Comparison of ENCODE assay signal across 19 cellular contexts in genomic region chr17:50685691-50686493, GRCh38. TPM values are rescaled to one million over a fixed set of nuclear protein-coding genes. Genes with fewer than 3 reads are reported as not detected.
DNase-seq lines count a peak whose midpoint lies in the region; ATAC-seq, FAIRE-seq and TF ChIP-seq lines count a peak whose summit lies in the region.
"Had no signal": no experiment of that assay in that cellular context is flagged by ENCODE, and none has a peak within 500 bp of the region (broad histone marks: within the 10 kb centered on the region; RNA-seq: fewer than 3 reads in every experiment).

No MANE protein-coding gene starts in this region.

- no peak for FAIRE-seq in astrocyte (lab: Jason Lieb, UNC)

- no peak for TF ChIP-seq POLR2A in right lobe of liver (IDR thresholded peaks at IDR 0.05)

- H3K4me3 Mint-ChIP-seq in astrocyte (ENCODE audit: unreplicated experiment), result no peak overlapping the region
- H3K4me3 Mint-ChIP-seq: CD4-positive, CD25-positive, alpha-beta regulatory T cell; stimulated activated effector memory CD8-positive, alpha-beta T cell treated with anti-CD3 and anti-CD28 coated beads, Interleukin-12 subunit alpha, Interleukin-12 subunit beta, amount 100 ng/mL, for 72 hours had no signal

- no peaks in the 10 kb centered on the region for H4K20me1 ChIP-seq in astrocyte (ENCODE audit: insufficient read depth, low read length)

- H3K79me2 ChIP-seq in astrocyte (ENCODE audit: insufficient read depth, low read length), result no peaks in the 10 kb centered on the region

- no peaks in the 10 kb centered on the region for H3K27me3 ChIP-seq in astrocyte (ENCODE audit: insufficient read depth, low read length)
- no peaks in the 10 kb centered on the region for H3K27me3 ChIP-seq in right lobe of liver
- no peaks in the 10 kb centered on the region for H3K27me3 ChIP-seq in stomach smooth muscle (ENCODE audit: control insufficient read depth in 1 of 2, insufficient read depth in 2 of 2, low read length in 2 of 2)
- H3K27me3 ChIP-seq: gastrocnemius medialis had no signal

- CTCF ChIA-PET in HEK293 (lab: Yijun Ruan, JAX), result interaction anchor here (0.6 to 5.0 kb wide), 14 partner anchors 9 to 207 kb away, joined by 3 to 32 read pairs (median 4); partner anchors contain the start of gene SPATA20

- peak overlapping the region; percentile 71 for H3K4me2 ChIP-seq in astrocyte (ENCODE audit: low read length)

- H3K9ac ChIP-seq in astrocyte (ENCODE audit: low read length) (no peak overlapping the region), stomach smooth muscle (ENCODE audit: low read length in 2 of 2) (peak overlapping the region; percentile 21 to 56)

- H3K36me3 ChIP-seq in HEK293 (ENCODE audit: control insufficient read depth in 2 of 2, insufficient read depth in 1 of 2, low read length in 2 of 2) (no peaks in the 10 kb centered on the region), astrocyte (ENCODE audit: insufficient read depth, low read length) (no peaks in the 10 kb centered on the region), right lobe of liver (peaks cover 0 to 4% (median 0%) of the 10 kb centered on the region in 4 donors), stomach smooth muscle (ENCODE audit: control insufficient read depth in 2 of 2, insufficient read depth in 2 of 2, low read length in 2 of 2) (no peaks in the 10 kb centered on the region)
- H3K36me3 ChIP-seq: gastrocnemius medialis had no signal

- peak overlapping the region; percentile 24 for H2AFZ ChIP-seq in astrocyte (ENCODE audit: low read depth, low read length)

- TF ChIP-seq CTCF in HEK293 (tag by site-specific recombination; IDR thresholded peaks at IDR 0.05), result no peak
- no peak for TF ChIP-seq CTCF in astrocyte (IDR thresholded peaks at IDR 0.05; ENCODE audit: insufficient read depth, low read depth, low read length)
- TF ChIP-seq CTCF in right lobe of liver (IDR thresholded peaks at IDR 0.05), result no peak

- POLR2A ChIA-PET in HEK293 (lab: Yijun Ruan, JAX), result interaction anchor here (1.1 to 1.3 kb wide), 3 partner anchors 19 to 144 kb away, joined by 3 read pairs; partner anchors contain the start of gene LUC7L3

- no peak overlapping the region for H3K27ac ChIP-seq in HEK293 (ENCODE audit: extremely low read depth, low read depth, low read length)
- peak overlapping the region; percentile 5 for H3K27ac ChIP-seq in astrocyte (ENCODE audit: low read depth, low read length)
- H3K27ac ChIP-seq in right lobe of liver, result peak overlapping the region; percentile 49 to 70 (median 61)
- peak overlapping the region; percentile 94 for H3K27ac ChIP-seq in stomach smooth muscle (ENCODE audit: low read length)

- intact Hi-C loops in right lobe of liver (cut with DNase I), result no loop called here

- no peak overlapping the region for H3K4me3 ChIP-seq in HEK293 (ENCODE audit: low read depth, low read length)
- H3K4me3 ChIP-seq in astrocyte (ENCODE audit: insufficient read depth, low read depth, low read length), result no peak overlapping the region
- H3K4me3 ChIP-seq in right lobe of liver, result no peak overlapping the region
- H3K4me3 ChIP-seq in stomach smooth muscle (ENCODE audit: low read length in 2 of 2), result peak overlapping the region; percentile 11 to 49
- H3K4me3 ChIP-seq: gastrocnemius medialis had no signal

- no peaks in the 10 kb centered on the region for H3K9me3 Mint-ChIP-seq in astrocyte (ENCODE audit: unreplicated experiment)
- H3K9me3 Mint-ChIP-seq: CD4-positive, CD25-positive, alpha-beta regulatory T cell; stimulated activated effector memory CD8-positive, alpha-beta T cell treated with anti-CD3 and anti-CD28 coated beads, Interleukin-12 subunit alpha, Interleukin-12 subunit beta, amount 100 ng/mL, for 72 hours had no signal

- WGBS in right lobe of liver (ENCODE audit: insufficient coverage, low coverage, low lambda C conversion rate, missing lambda C conversion rate), result 58% methylated on average over 11 of the region's 17 CpGs

- H3K9me3 ChIP-seq in HEK293 (ENCODE audit: control insufficient read depth, insufficient read depth, low read depth, low read length) (no peaks in the 10 kb centered on the region), astrocyte (ENCODE audit: insufficient read depth, low read depth, low read length) (no peaks in the 10 kb centered on the region), right lobe of liver (no peaks in the 10 kb centered on the region), stomach smooth muscle (ENCODE audit: control insufficient read depth in 2 of 2, low read length in 2 of 2) (no peaks in the 10 kb centered on the region)
- H3K9me3 ChIP-seq: gastrocnemius medialis had no signal

- H3K27me3 Mint-ChIP-seq in astrocyte (ENCODE audit: low read depth, unreplicated experiment), result peaks cover 12% of the 10 kb centered on the region

- no peak overlapping the region for H3K27ac Mint-ChIP-seq in astrocyte (ENCODE audit: unreplicated experiment)
- H3K27ac Mint-ChIP-seq: CD4-positive, CD25-positive, alpha-beta regulatory T cell; stimulated activated effector memory CD8-positive, alpha-beta T cell treated with anti-CD3 and anti-CD28 coated beads, Interleukin-12 subunit alpha, Interleukin-12 subunit beta, amount 100 ng/mL, for 72 hours had no signal

- no peaks in the 10 kb centered on the region for H3K36me3 Mint-ChIP-seq in astrocyte (ENCODE audit: low read depth, unreplicated experiment)
- H3K36me3 Mint-ChIP-seq: CD4-positive, CD25-positive, alpha-beta regulatory T cell; stimulated activated effector memory CD8-positive, alpha-beta T cell treated with anti-CD3 and anti-CD28 coated beads, Interleukin-12 subunit alpha, Interleukin-12 subunit beta, amount 100 ng/mL, for 72 hours had no signal

- H3K4me1 ChIP-seq in HEK293 (ENCODE audit: control insufficient read depth, insufficient read depth, low read length) (peaks cover 6% of the 10 kb centered on the region; the same call in 1 of the 2 replicates), astrocyte (ENCODE audit: insufficient read depth, low read length) (peaks cover 36% of the 10 kb centered on the region), right lobe of liver (peaks cover 3 to 78% (median 43%) of the 10 kb centered on the region in 4 donors), stomach smooth muscle (ENCODE audit: control insufficient read depth, insufficient read depth, low read length) (peaks cover 58% of the 10 kb centered on the region)

- ATAC-seq in right lobe of liver (no peak), GM18867 (IDR thresholded peaks at IDR 0.05; ENCODE audit: unreplicated experiment) (no peak), GM19467 (IDR thresholded peaks at IDR 0.05; ENCODE audit: unreplicated experiment) (no peak)
- ATAC-seq: stimulated activated effector memory CD8-positive, alpha-beta T cell treated with anti-CD3 and anti-CD28 coated beads, Interleukin-12 subunit alpha, Interleukin-12 subunit beta, amount 100 ng/mL, for 72 hours had no signal

- peaks cover 27% of the 10 kb centered on the region for H3K4me1 Mint-ChIP-seq in astrocyte (ENCODE audit: low read depth, unreplicated experiment)

- DNase-seq in astrocyte (ENCODE audit: low read depth), result no peak
- DNase-seq in right lobe of liver, result peak in 1 of 3 donors; percentile 24
- DNase-seq in NCI-H226, result no peak
- DNase-seq in hypothalamus (lab: John Stamatoyannopoulos, UW), result no peak
- DNase-seq: amniotic stem cell; CD4-positive, CD25-positive, alpha-beta regulatory T cell; effector CD4-positive, alpha-beta T cell; GF-D8; KBM-7; NCI-H187; NCI-H526 treated with DMSO at 0.1 percent for 48 hours; stimulated activated CD4-positive, alpha-beta T cell treated with anti-CD3 and anti-CD28 coated beads, Interleukin-2, amount 100 ng/mL, for 24 hours had no signal

TF ChIP-seq in HEK293, 187 proteins besides CTCF, POLR2A, EP300 and RAD21 (continues in another document):
- TF ChIP-seq ATF2 (tag by site-specific recombination; IDR thresholded peaks at IDR 0.05; ENCODE audit: low read depth) (no peak), GLIS1 (tag by site-specific recombination; IDR thresholded peaks at IDR 0.05) (no peak), ZNF777 (tag by site-specific recombination; IDR thresholded peaks at IDR 0.05; ENCODE audit: borderline replicate concordance) (no peak), ZBTB44 (tag by site-specific recombination; IDR thresholded peaks at IDR 0.05) (no peak), ZNF133 (tag by site-specific recombination; IDR thresholded peaks at IDR 0.05) (no peak), ZFP69B (tag by site-specific recombination; IDR thresholded peaks at IDR 0.05) (no peak), ZNF433 (tag by site-specific recombination; IDR thresholded peaks at IDR 0.05; ENCODE audit: low read depth) (no peak), ZFHX2 (tag by site-specific recombination; conservative IDR thresholded peaks at IDR 0.05) (peak; percentile 64; the same call in 1 of the 2 replicates), ZNF366 (tag by site-specific recombination; conservative IDR thresholded peaks at IDR 0.05) (peak; percentile 66), ZNF629 (tag by site-specific recombination; IDR thresholded peaks at IDR 0.05) (no peak), WT1 (tag by site-specific recombination; IDR thresholded peaks at IDR 0.05) (no peak), ZNF521 (tag by site-specific recombination; IDR thresholded peaks at IDR 0.05) (no peak)

RNA-seq across cellular contexts. Expression of gene ANKRD40, which starts 21.8 kb away (rescaled TPM):
- total RNA-seq in astrocyte, result 37.0 and 38.3 TPM in 2 replicates
- total RNA-seq in right lobe of liver, result 10 to 100 TPM; 13.9 to 17.4 (median 15.1) TPM

RNA-seq across cellular contexts. Expression of gene LUC7L3, which starts 33.5 kb away (rescaled TPM):
- total RNA-seq in astrocyte, result 85.1 and 93.0 TPM in 2 replicates
- total RNA-seq in right lobe of liver, result 10 to 100 TPM; 15.4 to 50.5 (median 31.0) TPM

RNA-seq across cellular contexts. Expression of gene ABCC3, which starts 51.2 kb away (rescaled TPM):
- 0.41 and 0.55 TPM in 2 replicates for total RNA-seq in astrocyte
- 100 to 1,000 TPM; 146 to 286 (median 178) TPM for total RNA-seq in right lobe of liver
- total RNA-seq: SK-MEL-5 had no signal

Comparison
In these comparisons a context has a peak if more than half of its experiments do, and no peak if none do; other contexts are left out.
1. H3K4me3 ChIP-seq: peak in stomach smooth muscle (2 of 2); none in HEK293 (single experiment), astrocyte (single experiment) and right lobe of liver (0 of 3).
2. RNA of gene ABCC3, which starts 51.2 kb away (total RNA-seq): 146 to 286 TPM in right lobe of liver; 0.41 to 0.55 TPM in astrocyte; every median in the first group is over 10 times any median in the second.